ENCODE assay signal across 10 cellular contexts in the genomic region with DNA sequence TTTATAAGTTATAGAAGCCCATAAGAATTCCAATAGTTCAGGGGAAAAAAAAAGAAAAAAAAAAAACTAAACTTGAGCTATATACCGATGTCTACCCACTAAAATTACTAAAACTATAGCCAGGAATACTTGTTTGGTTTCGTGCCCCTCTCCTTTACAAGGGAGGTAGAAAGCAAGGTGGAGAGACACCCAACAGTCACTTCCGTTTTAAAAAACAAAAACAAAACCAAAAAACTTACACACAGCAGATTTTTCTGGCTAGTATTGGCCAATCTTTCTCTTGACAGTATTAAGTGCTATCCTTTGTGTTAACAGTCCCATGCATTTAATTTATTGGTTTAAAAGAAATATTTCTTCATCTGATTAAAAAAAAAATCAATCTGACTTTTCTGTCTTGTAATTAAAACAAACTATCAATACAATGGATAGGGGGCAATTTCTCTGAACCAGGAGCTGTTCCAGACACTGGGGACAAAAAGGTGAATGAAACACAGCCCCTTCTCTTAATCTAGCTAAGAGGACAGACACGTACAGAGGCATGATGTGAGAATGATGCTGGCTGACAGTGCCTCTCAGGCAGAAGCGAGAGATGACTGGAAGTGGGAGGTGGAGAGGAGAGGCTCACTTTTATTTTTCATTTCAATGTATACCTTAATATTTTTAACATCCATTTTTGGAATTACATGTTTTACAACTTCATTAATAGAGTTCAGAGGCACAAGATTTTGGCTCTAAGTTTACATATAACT.
DNase-seq lines count a peak whose midpoint lies in the region; ATAC-seq and TF ChIP-seq lines count a peak whose summit lies in the region.
"Had no signal": no experiment of that assay in that cellular context is flagged by ENCODE, and none has a peak within 500 bp of the region (broad histone marks: within the 10 kb centered on the region; RNA-seq: fewer than 3 reads in every experiment).

No MANE protein-coding gene starts in this region.

- peak; percentile 8 for DNase-seq in activated CD8-positive, alpha-beta memory T cell treated with anti-CD3 and anti-CD28 coated beads, Interleukin-2, amount 50 U/mL, for 24 hours (ENCODE audit: extremely low read depth)
- DNase-seq in activated CD8-positive, alpha-beta memory T cell treated with anti-CD3 and anti-CD28 coated beads, Interleukin-2, amount 50 U/mL, for 48 hours: no peak
- no peak for DNase-seq in endodermal cell
- no peak for DNase-seq in inferior parietal cortex (ENCODE audit: extremely low spot score)
- no peak for DNase-seq in testis
- DNase-seq: NCI-H1436, thyroid gland had no signal

- no peak overlapping the region for H3K27ac Mint-ChIP-seq in endodermal cell
- H3K27ac Mint-ChIP-seq in stimulated activated naive CD8-positive, alpha-beta T cell treated with anti-CD3 and anti-CD28 coated beads, Interleukin-15, Interleukin-2, amounts not matched to agents 100 ng/mL and 50 ng/mL, for 24 hours: peak overlapping the region; percentile 95

- WGBS in endodermal cell (ENCODE audit: insufficient coverage in 1 of 2, insufficient read length in 1 of 2), 2 experiments: 79% methylated on average over 5 of the region's 5 CpGs; no CpG with 5 or more reads in 1 of the 2 experiments
- 72 to 75% methylated on average over 5 of the region's 5 CpGs for WGBS in testis, 2 donors

- H3K9me3 Mint-ChIP-seq in endodermal cell: peaks cover 2% of the 10 kb centered on the region
- H3K9me3 Mint-ChIP-seq in stimulated activated naive CD8-positive, alpha-beta T cell treated with anti-CD3 and anti-CD28 coated beads, Interleukin-15, Interleukin-2, amounts not matched to agents 100 ng/mL and 50 ng/mL, for 24 hours: no peaks in the 10 kb centered on the region

- intact Hi-C loops in testis (cut with DNase I; ENCODE audit: low total_unique reads): no loop called here

- H3K9me3 ChIP-seq in endodermal cell (ENCODE audit: control insufficient read depth, low read length) (no peaks in the 10 kb centered on the region), testis (no peaks in the 10 kb centered on the region)
- H3K9me3 ChIP-seq: thyroid gland had no signal

- H3K4me3 ChIP-seq in endodermal cell (ENCODE audit: low read length) (no peak overlapping the region), testis (no peak overlapping the region)
- H3K4me3 ChIP-seq: thyroid gland had no signal

- H3K27me3 ChIP-seq in endodermal cell (ENCODE audit: control insufficient read depth, insufficient read depth, low read length, poor library complexity, severe bottlenecking) (no peaks in the 10 kb centered on the region), testis (no peaks in the 10 kb centered on the region)
- H3K27me3 ChIP-seq: thyroid gland had no signal

- no peak for TF ChIP-seq POLR2A in testis (IDR thresholded peaks at IDR 0.05)

- H3K27ac ChIP-seq in VCaP (peak overlapping the region; percentile 52), endodermal cell (ENCODE audit: low read depth, low read length) (no peak overlapping the region), testis (no peak overlapping the region)
- H3K27ac ChIP-seq: thyroid gland had no signal

- H3K36me3 ChIP-seq in endodermal cell (ENCODE audit: control insufficient read depth, insufficient read depth, low read length): peaks cover 35% of the 10 kb centered on the region
- no peaks in the 10 kb centered on the region for H3K36me3 ChIP-seq in testis (ENCODE audit: low read depth, missing control alignments)
- H3K36me3 ChIP-seq: thyroid gland had no signal

- no peak overlapping the region for H3K9ac ChIP-seq in endodermal cell (ENCODE audit: extremely low read depth, low read length, poor library complexity, severe bottlenecking)

- H3K27me3 Mint-ChIP-seq in endodermal cell (ENCODE audit: insufficient read depth): no peaks in the 10 kb centered on the region
- no peaks in the 10 kb centered on the region for H3K27me3 Mint-ChIP-seq in stimulated activated naive CD8-positive, alpha-beta T cell treated with anti-CD3 and anti-CD28 coated beads, Interleukin-15, Interleukin-2, amounts not matched to agents 100 ng/mL and 50 ng/mL, for 24 hours

- TF ChIP-seq CTCF in VCaP (conservative IDR thresholded peaks at IDR 0.05): no peak
- TF ChIP-seq CTCF in endodermal cell (conservative IDR thresholded peaks at IDR 0.05): peak; percentile 18
- no peak for TF ChIP-seq CTCF in testis (IDR thresholded peaks at IDR 0.05)

- peaks cover 38% of the 10 kb centered on the region for H3K4me1 Mint-ChIP-seq in endodermal cell
- H3K4me1 Mint-ChIP-seq in stimulated activated naive CD8-positive, alpha-beta T cell treated with anti-CD3 and anti-CD28 coated beads, Interleukin-15, Interleukin-2, amounts not matched to agents 100 ng/mL and 50 ng/mL, for 24 hours (ENCODE audit: low read depth): peaks cover 53% of the 10 kb centered on the region

- no peak overlapping the region for H3K4me3 Mint-ChIP-seq in endodermal cell
- H3K4me3 Mint-ChIP-seq in stimulated activated naive CD8-positive, alpha-beta T cell treated with anti-CD3 and anti-CD28 coated beads, Interleukin-15, Interleukin-2, amounts not matched to agents 100 ng/mL and 50 ng/mL, for 24 hours: peak overlapping the region; percentile 47

- peaks cover 15% of the 10 kb centered on the region for H3K36me3 Mint-ChIP-seq in endodermal cell (ENCODE audit: low read depth)
- H3K36me3 Mint-ChIP-seq in stimulated activated naive CD8-positive, alpha-beta T cell treated with anti-CD3 and anti-CD28 coated beads, Interleukin-15, Interleukin-2, amounts not matched to agents 100 ng/mL and 50 ng/mL, for 24 hours (ENCODE audit: low read depth): peaks cover 22% of the 10 kb centered on the region

- no peak for ATAC-seq in HG03457 (IDR thresholded peaks at IDR 0.05; ENCODE audit: unreplicated experiment)

- peaks cover 13% of the 10 kb centered on the region for H3K4me1 ChIP-seq in endodermal cell (ENCODE audit: control insufficient read depth, insufficient read depth, low read length)
- H3K4me1 ChIP-seq in testis: peaks cover 16% of the 10 kb centered on the region
